Comparison of ENCODE assay signal across 7 cellular contexts in the genomic region with DNA sequence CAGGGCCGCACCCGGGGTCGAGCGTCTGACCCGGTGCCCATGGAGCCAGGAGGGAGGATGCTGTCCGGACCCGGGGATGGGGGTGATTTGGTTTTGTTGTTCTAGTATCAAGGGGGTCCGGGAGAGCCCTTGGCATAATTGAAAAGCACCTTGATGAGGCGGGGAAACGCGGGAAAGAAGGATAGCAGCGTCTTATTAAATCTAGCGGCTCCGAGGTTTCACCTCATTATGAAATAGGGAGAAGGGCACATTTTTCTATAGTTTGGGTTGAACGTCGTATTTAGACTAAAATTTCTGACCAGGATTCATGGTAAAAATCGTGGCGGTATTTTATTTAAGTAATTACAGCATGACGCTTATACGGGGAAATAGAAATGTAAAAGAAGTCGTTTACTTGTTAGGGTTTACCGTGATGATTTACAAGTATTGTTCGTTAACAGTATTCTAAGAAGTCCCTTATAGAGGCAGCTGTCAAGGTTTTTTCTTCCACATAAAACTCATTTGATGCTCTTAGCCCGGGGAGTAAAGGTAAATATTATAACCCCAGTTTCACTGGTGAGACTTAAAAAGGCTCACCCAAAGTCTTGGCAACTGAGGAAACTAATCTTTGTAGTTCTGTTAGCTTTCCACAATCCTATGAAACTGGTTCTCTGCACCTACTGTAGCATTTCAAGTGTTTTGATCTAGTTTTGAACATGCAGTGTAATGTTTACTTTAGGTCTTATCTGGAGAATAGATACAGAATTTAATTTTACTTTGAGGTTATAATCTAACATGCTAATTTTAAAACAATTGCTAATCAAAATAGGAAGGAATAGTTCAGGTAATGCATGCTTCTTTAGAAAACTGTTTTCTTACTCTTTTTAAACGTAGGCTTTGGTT. TPM values are rescaled to one million over a fixed set of nuclear protein-coding genes. Genes with fewer than 3 reads are reported as not detected.
A peak's percentile ranks its signal among the peaks of the same experiment; 100 is the strongest.
DNase-seq lines count a peak whose midpoint lies in the region; ATAC-seq and TF ChIP-seq lines count a peak whose summit lies in the region.

No MANE protein-coding gene starts in this region.

- no peak overlapping the region for H3K4ac ChIP-seq in neuronal stem cell (ENCODE audit: low read length)

- H3K36me3 ChIP-seq in NT2/D1 (ENCODE audit: insufficient read depth, insufficient read length, low read length) (peaks cover 19% of the 10 kb centered on the region), neuronal stem cell (replicated peaks in 1 of 2; ENCODE audit: control insufficient read depth in 2 of 2, insufficient read depth in 2 of 2, low read length in 2 of 2) (peaks cover 0 to 32% of the 10 kb centered on the region in 2 donors)

- peak overlapping the region; percentile 43 for H2BK15ac ChIP-seq in neuronal stem cell (ENCODE audit: low read length)

- TF ChIP-seq CTCF in GM12875 (IDR thresholded peaks at IDR 0.05; ENCODE audit: borderline replicate concordance, insufficient read depth, low read depth, low read length) = no peak

- no peak for ATAC-seq in effector memory CD8-positive, alpha-beta T cell (replicated peaks)
- ATAC-seq in HG03378 (IDR thresholded peaks at IDR 0.05; ENCODE audit: unreplicated experiment) = no peak

- H3K27me3 ChIP-seq in NT2/D1 (ENCODE audit: insufficient read depth, insufficient read length) (no peaks in the 10 kb centered on the region), neuronal stem cell (ENCODE audit: control insufficient read depth in 3 of 3, insufficient read depth in 3 of 3, low read depth in 1 of 3, low read length in 3 of 3) (no peaks in the 10 kb centered on the region)

- H2AK5ac ChIP-seq in neuronal stem cell (ENCODE audit: low read depth, low read length) = peak overlapping the region; percentile 99

- no peaks in the 10 kb centered on the region for H3K79me1 ChIP-seq in neuronal stem cell (ENCODE audit: low read depth, low read length)

- no CpG with 5 or more reads among the region's 25 CpGs for WGBS in neuronal stem cell (ENCODE audit: extremely low coverage in 2 of 2, insufficient read length in 2 of 2, insufficient replicate concordance in 1 of 2), 2 donors

- H3K4me3 ChIP-seq in GM12875 (ENCODE audit: low read depth, low read length) = peak overlapping the region; percentile 78
- peak overlapping the region; percentile 94 for H3K4me3 ChIP-seq in NT2/D1 (ENCODE audit: insufficient read length, low read depth)
- H3K4me3 ChIP-seq in neuronal stem cell (ENCODE audit: low read length in 2 of 2) = peak overlapping the region; percentile 98

- H3K4me1 ChIP-seq in NT2/D1 (ENCODE audit: insufficient read depth, insufficient read length) = no peaks in the 10 kb centered on the region
- H3K4me1 ChIP-seq in neuronal stem cell (ENCODE audit: control insufficient read depth in 2 of 2, insufficient read depth in 1 of 2, low read depth in 1 of 2, low read length in 2 of 2) = peaks cover 2 to 11% of the 10 kb centered on the region in 2 donors

- H3K4me3 Mint-ChIP-seq in effector memory CD8-positive, alpha-beta T cell = peak overlapping the region; percentile 96 to 98

- peak overlapping the region; percentile 69 for H3K4me2 ChIP-seq in neuronal stem cell (ENCODE audit: insufficient read depth, low read length, poor library complexity, severe bottlenecking)

- no peaks in the 10 kb centered on the region for H3K27me3 Mint-ChIP-seq in effector memory CD8-positive, alpha-beta T cell

- peaks cover 26 to 27% of the 10 kb centered on the region in 2 donors for H3K4me1 Mint-ChIP-seq in effector memory CD8-positive, alpha-beta T cell (ENCODE audit: low read depth in 2 of 2)

- H3K9me3 ChIP-seq in NT2/D1 (ENCODE audit: insufficient read depth, low read length) (no peaks in the 10 kb centered on the region), neuronal stem cell (replicated peaks in 1 of 2; ENCODE audit: control insufficient read depth in 2 of 2, insufficient read depth in 1 of 2, low read depth in 1 of 2, low read length in 2 of 2) (no peaks in the 10 kb centered on the region)

- no peak overlapping the region for H4K91ac ChIP-seq in neuronal stem cell (ENCODE audit: low read depth, low read length, poor library complexity)

- peak overlapping the region; percentile 97 for H3K27ac Mint-ChIP-seq in effector memory CD8-positive, alpha-beta T cell

- no peak overlapping the region for H2BK12ac ChIP-seq in neuronal stem cell (ENCODE audit: low read length)

- DNase-seq in NT2/D1 (ENCODE audit: low read depth, low spot score) (no peak), neuronal stem cell (ENCODE audit: low spot score) (no peak), activated gamma-delta T cell treated with Interleukin-2 at 50 U/mL for 16 hours (no peak), AG20443 (ENCODE audit: low spot score) (no peak)
- no peak for DNase-seq in effector memory CD8-positive, alpha-beta T cell

- peak overlapping the region; percentile 100 for H3K18ac ChIP-seq in neuronal stem cell (ENCODE audit: low read length)

- H3K9ac ChIP-seq in NT2/D1 (ENCODE audit: insufficient read length, low read depth) = peak overlapping the region; percentile 99
- H3K9ac ChIP-seq in neuronal stem cell (ENCODE audit: low read depth, low read length, poor library complexity) = peak overlapping the region; percentile 97

- peak overlapping the region; percentile 99 for H3K14ac ChIP-seq in neuronal stem cell (ENCODE audit: low read length)

- no peak overlapping the region for H4K8ac ChIP-seq in neuronal stem cell (ENCODE audit: low read depth, low read length)

- peak overlapping the region; percentile 90 for H2BK120ac ChIP-seq in neuronal stem cell (ENCODE audit: low read depth, low read length)

- H3K27ac ChIP-seq in neuronal stem cell (replicated peaks; ENCODE audit: low read length) = peak overlapping the region; percentile 98

- peak overlapping the region; percentile 89 for H2AFZ ChIP-seq in neuronal stem cell (ENCODE audit: low read length)

- peaks cover 35% of the 10 kb centered on the region for H3K36me3 Mint-ChIP-seq in effector memory CD8-positive, alpha-beta T cell (ENCODE audit: insufficient read depth)

- peak overlapping the region; percentile 97 for H3K23ac ChIP-seq in neuronal stem cell (ENCODE audit: low read depth, low read length, poor library complexity)

- no peak overlapping the region for H2BK5ac ChIP-seq in neuronal stem cell (ENCODE audit: low read length)

- no peaks in the 10 kb centered on the region for H3K9me3 Mint-ChIP-seq in effector memory CD8-positive, alpha-beta T cell

RNA-seq across cellular contexts. Expression of gene LUC7L3, which starts 0.8 kb away (rescaled TPM):
- 430 TPM for polyA plus RNA-seq in neuronal stem cell (2013, experiment 1 of 2)
- polyA plus RNA-seq in neuronal stem cell (2013, experiment 2 of 2) = 437 TPM

RNA-seq across cellular contexts. Expression of gene ANKRD40, which starts 12.5 kb away (rescaled TPM):
- polyA plus RNA-seq in neuronal stem cell (2013, experiment 1 of 2) = 45.4 TPM
- polyA plus RNA-seq in neuronal stem cell (2013, experiment 2 of 2) = 45.9 TPM

RNA-seq across cellular contexts. Expression of gene ANKRD40CL, which starts 47.2 kb away (rescaled TPM):
- not detected for polyA plus RNA-seq in neuronal stem cell (2013, experiment 1 of 2)
- not detected for polyA plus RNA-seq in neuronal stem cell (2013, experiment 2 of 2)
